Comparison of ENCODE assay signal across 31 cellular contexts in the genomic region with DNA sequence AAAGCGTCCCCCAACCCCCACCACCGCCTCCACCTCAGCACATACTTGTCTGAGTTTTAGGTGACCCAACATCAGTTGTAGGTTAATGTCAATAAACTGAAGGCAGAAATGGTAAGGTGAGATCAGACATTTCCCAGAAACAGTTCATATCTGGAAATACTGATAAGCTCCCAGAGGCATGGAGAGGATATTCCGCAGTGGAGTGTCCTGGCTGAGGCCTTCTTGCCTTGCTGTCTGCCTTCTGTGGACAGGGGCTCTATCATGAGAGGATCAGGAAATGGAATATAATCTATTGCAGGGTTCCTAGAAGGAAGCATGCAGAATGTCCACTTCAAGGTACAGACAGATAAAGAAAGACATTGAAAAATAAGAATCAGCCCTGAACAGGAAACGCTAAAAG.
"Had no signal": no experiment of that assay in that cellular context is flagged by ENCODE, and none has a peak within 500 bp of the region (broad histone marks: within the 10 kb centered on the region; RNA-seq: fewer than 3 reads in every experiment).

No MANE protein-coding gene starts in this region.

- H3K36me3 ChIP-seq: left ventricle myocardium inferior, pancreas, prostate gland, stomach, suprapubic skin, thoracic aorta, tibial artery, upper lobe of left lung, vagina had no signal

- ATAC-seq: mucosa of descending colon; naive thymus-derived CD4-positive, alpha-beta T cell; natural killer cell treated with Interleukin-12 subunit alpha and Interleukin-12 subunit beta and Interleukin-15 and Interleukin-18, amount 100 ng/mL, for 72 hours; right cardiac atrium; sciatic nerve; stimulated activated naive B cell treated with anti-CD40 and anti-IgM and Interleukin-4, amounts not matched to agents 10 μg/mL and 1 μg/mL and 100 μg/mL, for 72 hours; stimulated activated naive CD8-positive, alpha-beta T cell treated with anti-CD3 and anti-CD28 coated beads, Interleukin-15, Interleukin-2, amounts not matched to agents 100 U/mL and 50 U/mL, for 24 hours had no signal

- H3K9me3 ChIP-seq: mucosa of descending colon, pancreas, prostate gland, stomach, thoracic aorta, upper lobe of left lung, vagina had no signal

- H3K4me3 ChIP-seq: left ventricle myocardium inferior, lung, mucosa of descending colon, pancreas, prostate gland, skin epidermis, stomach, suprapubic skin, thoracic aorta, tibial artery, upper lobe of left lung, vagina had no signal

- H3K27ac ChIP-seq: left ventricle myocardium inferior, pancreas, prostate gland, skin epidermis, stomach, suprapubic skin, thoracic aorta, tibial artery, upper lobe of left lung, vagina had no signal

- H3K27me3 ChIP-seq: pancreas, stomach, suprapubic skin, tibial artery, upper lobe of left lung, vagina had no signal

- DNase-seq: hippocampal formation; immature natural killer cell; kidney; left ventricle myocardium inferior; mesendoderm; midbrain; mucosa of descending colon; naive thymus-derived CD4-positive, alpha-beta T cell; nucleus accumbens; pancreas; posterior cingulate gyrus; retina; right cardiac atrium; stimulated activated CD4-positive, alpha-beta T cell treated with anti-CD3 and anti-CD28 coated beads, Interleukin-12 subunit alpha, Interleukin-12 subunit beta, amount 100 ng/mL, for 4 hours; stimulated activated CD4-positive, alpha-beta T cell treated with anti-CD3 and anti-CD28 coated beads, Interleukin-15, amount 100 ng/mL, for 24 hours; stimulated activated CD4-positive, alpha-beta T cell treated with anti-CD3 and anti-CD28 coated beads, Interleukin-2, amount 100 ng/mL, for 24 hours; stimulated activated CD4-positive, alpha-beta T cell treated with anti-CD3 and anti-CD28 coated beads, Interleukin-4, amount 100 ng/mL, for 1 hour; stimulated activated naive B cell treated with anti-CD40 and anti-IgM and Interleukin-4, amounts not matched to agents 10 μg/mL and 1 μg/mL and 100 μg/mL, for 72 hours; stimulated activated naive CD8-positive, alpha-beta T cell treated with anti-CD3 and anti-CD28 coated beads, Interleukin-15, Interleukin-2, amounts not matched to agents 100 U/mL and 50 U/mL, for 24 hours; stomach; tibial artery; upper lobe of left lung had no signal

- H3K4me1 ChIP-seq: left ventricle myocardium inferior, pancreas, prostate gland, suprapubic skin, tibial artery, upper lobe of left lung, vagina had no signal

- FAIRE-seq: islet of Langerhans, kidney, pancreas had no signal
